Comparison of ENCODE assay signal across 8 cellular contexts in genomic region chr3:128878556-128879124, GRCh38. TPM values are rescaled to one million over a fixed set of nuclear protein-coding genes. Genes with fewer than 3 reads are reported as not detected.
DNase-seq lines count a peak whose midpoint lies in the region; ATAC-seq and TF ChIP-seq lines count a peak whose summit lies in the region.

No MANE protein-coding gene starts in this region.

- H3K27me3 Mint-ChIP-seq in stimulated activated memory B cell treated with anti-CD40 and anti-IgM and Interleukin-4, amounts not matched to agents 10 μg/mL and 1 μg/mL and 100 μg/mL, for 72 hours: no peaks in the 10 kb centered on the region

- peak; percentile 10 for ATAC-seq in HG03196 (IDR thresholded peaks at IDR 0.05; ENCODE audit: unreplicated experiment)
- ATAC-seq in left lobe of liver: peak; percentile 47
- ATAC-seq in stimulated activated memory B cell treated with anti-CD40 and anti-IgM and Interleukin-4, amounts not matched to agents 10 μg/mL and 1 μg/mL and 100 μg/mL, for 72 hours: peak; percentile 29

- TF ChIP-seq CTCF in GM10266 (IDR thresholded peaks at IDR 0.05; ENCODE audit: control insufficient read depth, insufficient read depth, low read depth, missing control alignments) (no peak), choroid plexus epithelial cell (conservative IDR thresholded peaks at IDR 0.05; ENCODE audit: low read depth, low read length) (no peak)

- H3K27ac Mint-ChIP-seq in stimulated activated memory B cell treated with anti-CD40 and anti-IgM and Interleukin-4, amounts not matched to agents 10 μg/mL and 1 μg/mL and 100 μg/mL, for 72 hours: peak overlapping the region; percentile 96

- peaks cover 56% of the 10 kb centered on the region for H3K4me1 Mint-ChIP-seq in stimulated activated memory B cell treated with anti-CD40 and anti-IgM and Interleukin-4, amounts not matched to agents 10 μg/mL and 1 μg/mL and 100 μg/mL, for 72 hours

- peak overlapping the region; percentile 85 for H3K4me3 Mint-ChIP-seq in stimulated activated memory B cell treated with anti-CD40 and anti-IgM and Interleukin-4, amounts not matched to agents 10 μg/mL and 1 μg/mL and 100 μg/mL, for 72 hours

- H3K4me3 ChIP-seq in choroid plexus epithelial cell (ENCODE audit: low read depth, low read length): peak overlapping the region; percentile 98

- no peaks in the 10 kb centered on the region for H3K9me3 Mint-ChIP-seq in stimulated activated memory B cell treated with anti-CD40 and anti-IgM and Interleukin-4, amounts not matched to agents 10 μg/mL and 1 μg/mL and 100 μg/mL, for 72 hours

- H3K36me3 Mint-ChIP-seq in stimulated activated memory B cell treated with anti-CD40 and anti-IgM and Interleukin-4, amounts not matched to agents 10 μg/mL and 1 μg/mL and 100 μg/mL, for 72 hours: peaks cover 11% of the 10 kb centered on the region

- DNase-seq in AG08395 (ENCODE audit: low spot score) (peak; percentile 65), GM10266 (ENCODE audit: extremely low spot score) (peak; percentile 18), RPMI7951 (ENCODE audit: low read depth) (peak; percentile 78), choroid plexus epithelial cell (ENCODE audit: low read depth) (peak; percentile 73), left lobe of liver (ENCODE audit: low spot score) (no peak), occipital lobe (lab: John Stamatoyannopoulos, UW) (no peak)

RNA-seq across cellular contexts. Expression of gene ACAD9, which starts 0.8 kb away (rescaled TPM):
- 37.6 and 40.0 TPM in 2 replicates for total RNA-seq in RPMI7951 (2014; rRNA removed; shearing (Covaris generic))
- total RNA-seq in left lobe of liver: 30.7 TPM
- total RNA-seq in occipital lobe: 27.6 TPM

Comparison
In these comparisons a context has a peak if more than half of its experiments do, and no peak if none do; other contexts are left out.
1. DNase-seq: peak in AG08395 (single experiment), GM10266 (single experiment), RPMI7951 (single experiment) and choroid plexus epithelial cell (single experiment); none in left lobe of liver (single experiment) and occipital lobe (single experiment).
2. Peak in every context shown above with its lines, with median percentiles within 50 percentile points of each other: ATAC-seq.